Comparison of ENCODE assay signal across 16 cellular contexts in genomic region chr3:59246719-59247401, GRCh38.
DNase-seq lines count a peak whose midpoint lies in the region; ATAC-seq, FAIRE-seq and TF ChIP-seq lines count a peak whose summit lies in the region.
"Had no signal": no experiment of that assay in that cellular context is flagged by ENCODE, and none has a peak within 500 bp of the region (broad histone marks: within the 10 kb centered on the region; RNA-seq: fewer than 3 reads in every experiment).

No MANE protein-coding gene starts in this region.

- peak; percentile 82 for FAIRE-seq in GM18507 (lab: Jason Lieb, UNC)

- H4K20me1 ChIP-seq in hepatocyte (ENCODE audit: insufficient read depth, poor library complexity, severe bottlenecking), result no peaks in the 10 kb centered on the region

- no peaks in the 10 kb centered on the region for H3K9me2 ChIP-seq in hepatocyte (replicated peaks; ENCODE audit: insufficient read depth)

- no peak overlapping the region for H3K4me3 ChIP-seq in neutrophil (ENCODE audit: low read depth in 1 of 2, low read length in 1 of 2)
- H3K4me3 ChIP-seq in right cardiac atrium (ENCODE audit: low read length), result no peak overlapping the region
- H3K4me3 ChIP-seq in hepatocyte, result no peak overlapping the region
- H3K4me3 ChIP-seq: gastrocnemius medialis, lung, testis had no signal

- no peak for TF ChIP-seq CTCF in neutrophil (IDR thresholded peaks at IDR 0.05)
- TF ChIP-seq CTCF in hepatocyte (IDR thresholded peaks at IDR 0.05; ENCODE audit: poor library complexity), result no peak

- H3K27me3 ChIP-seq in neutrophil, result no peaks in the 10 kb centered on the region
- no peaks in the 10 kb centered on the region for H3K27me3 ChIP-seq in right cardiac atrium (ENCODE audit: control insufficient read depth, insufficient read depth)
- H3K27me3 ChIP-seq in hepatocyte, result no peaks in the 10 kb centered on the region
- H3K27me3 ChIP-seq: gastrocnemius medialis, testis had no signal

- intact Hi-C loops in right cardiac atrium (cut with DNase I), result no loop called here

- H2AFZ ChIP-seq in hepatocyte, result no peak overlapping the region

- H3K36me3 ChIP-seq in neutrophil, result no peaks in the 10 kb centered on the region
- H3K36me3 ChIP-seq in hepatocyte (replicated peaks; ENCODE audit: insufficient read depth, low read depth), result no peaks in the 10 kb centered on the region
- H3K36me3 ChIP-seq: gastrocnemius medialis had no signal

- 71% methylated on average over 3 of the region's 3 CpGs for WGBS in right cardiac atrium
- 83% methylated on average over 3 of the region's 3 CpGs for WGBS in hepatocyte (ENCODE audit: low lambda C conversion rate, missing lambda C conversion rate)

- peak; percentile 58 for ATAC-seq in GM21576 (IDR thresholded peaks at IDR 0.05; ENCODE audit: unreplicated experiment)
- ATAC-seq in HG03565 (IDR thresholded peaks at IDR 0.05; ENCODE audit: unreplicated experiment), result peak; percentile 40
- ATAC-seq in right cardiac atrium, result no peak
- ATAC-seq in HG03045 (IDR thresholded peaks at IDR 0.05; ENCODE audit: unreplicated experiment), result no peak
- ATAC-seq: gastrocnemius medialis had no signal

- H3K4me1 ChIP-seq in neutrophil (ENCODE audit: control insufficient read depth in 1 of 2, insufficient read depth in 1 of 2, low read depth in 1 of 2, low read length in 1 of 2), result peaks cover 48 to 49% of the 10 kb centered on the region in 2 experiments
- H3K4me1 ChIP-seq in right cardiac atrium (ENCODE audit: control insufficient read depth, insufficient read depth, low read length), result no peaks in the 10 kb centered on the region
- peaks cover 12% of the 10 kb centered on the region for H3K4me1 ChIP-seq in hepatocyte (ENCODE audit: insufficient read depth)
- H3K4me1 ChIP-seq: gastrocnemius medialis had no signal

- no peaks in the 10 kb centered on the region for H3K79me2 ChIP-seq in hepatocyte

- H3K4me2 ChIP-seq in hepatocyte, result no peak overlapping the region

- DNase-seq in GM18507 (ENCODE audit: extremely low spot score, insufficient read length, low read depth) (no peak), right cardiac atrium (no peak), hepatocyte (ENCODE audit: low spot score) (no peak)
- no peak for DNase-seq in effector CD4-positive, alpha-beta T cell
- DNase-seq: activated naive CD4-positive, alpha-beta T cell treated with anti-CD3 and anti-CD28 coated beads, Interleukin-2, amount 10 ng/mL, durations not matched to agents 7 days and 5 days; CD8-positive, alpha-beta memory T cell; gastrocnemius medialis; H9; NCI-H1694; NK-92 treated with Interleukin-12 subunit alpha and Interleukin-12 subunit beta, amount 100 ng/mL, for 24 hours had no signal

- peak overlapping the region; percentile 41 for H3K27ac ChIP-seq in neutrophil
- H3K27ac ChIP-seq in right cardiac atrium (ENCODE audit: low read length), result no peak overlapping the region
- no peak overlapping the region for H3K27ac ChIP-seq in hepatocyte
- H3K27ac ChIP-seq: gastrocnemius medialis, testis had no signal

- no peaks in the 10 kb centered on the region for H3K9me3 ChIP-seq in neutrophil
- H3K9me3 ChIP-seq in right cardiac atrium (ENCODE audit: control insufficient read depth, low read length), result no peaks in the 10 kb centered on the region
- no peaks in the 10 kb centered on the region for H3K9me3 ChIP-seq in hepatocyte (ENCODE audit: low read depth)
- H3K9me3 ChIP-seq: gastrocnemius medialis, testis had no signal

Comparison
In these comparisons a context has a peak if more than half of its experiments do, and no peak if none do; other contexts are left out.
1. ATAC-seq: peak in GM21576 (single experiment) and HG03565 (single experiment); none in right cardiac atrium (0 of 2) and HG03045 (single experiment).